In the genomic region with DNA sequence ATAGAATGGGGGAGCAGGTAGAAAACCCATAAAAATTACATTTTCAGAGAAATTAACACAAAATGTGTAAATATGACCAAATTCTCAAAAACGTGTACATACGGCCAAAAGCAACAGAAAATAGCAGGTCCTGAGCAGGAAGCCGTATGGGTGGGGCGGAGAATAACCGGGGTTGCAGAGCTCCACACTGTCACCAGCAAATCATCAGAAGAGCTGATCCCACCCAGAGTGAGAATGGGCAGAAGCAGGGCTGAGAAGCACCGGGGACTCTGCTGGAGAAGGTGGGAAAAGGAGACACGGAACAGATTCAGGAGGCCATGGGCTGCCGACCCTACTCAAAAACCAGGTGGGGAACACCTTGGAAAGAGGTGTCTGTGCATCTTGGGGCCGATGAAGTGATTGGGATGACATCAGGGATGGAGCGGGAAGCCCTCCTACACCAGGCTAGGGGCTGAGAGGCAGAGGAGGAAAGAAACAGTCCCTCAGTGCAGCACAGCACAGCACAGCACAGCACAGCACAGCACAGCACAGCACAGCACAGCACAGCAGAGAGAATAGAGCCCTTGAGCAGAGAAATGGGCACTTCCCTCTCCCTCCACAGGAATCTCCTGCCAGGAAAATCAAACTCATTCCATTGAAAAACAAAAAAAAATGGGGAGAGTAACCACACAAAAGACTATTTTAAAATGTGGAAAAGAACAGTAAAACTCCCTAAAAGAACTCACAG, we compare ENCODE assay signal across 11 cellular contexts. TPM values are rescaled to one million over a fixed set of nuclear protein-coding genes. Genes with fewer than 3 reads are reported as not detected.
DNase-seq lines count a peak whose midpoint lies in the region; ATAC-seq and TF ChIP-seq lines count a peak whose summit lies in the region.
"Had no signal": no experiment of that assay in that cellular context is flagged by ENCODE, and none has a peak within 500 bp of the region (broad histone marks: within the 10 kb centered on the region; RNA-seq: fewer than 3 reads in every experiment).

No MANE protein-coding gene starts in this region.

- H3K4me3 ChIP-seq in AG10803 (ENCODE audit: low read length) = peak overlapping the region; percentile 2; the same call in 1 of the 2 replicates
- H3K4me3 ChIP-seq: A549 had no signal

- peaks cover 5 to 26% of the 10 kb centered on the region in 2 donors for H3K4me1 Mint-ChIP-seq in immature natural killer cell
- peaks cover 18% of the 10 kb centered on the region for H3K4me1 Mint-ChIP-seq in activated CD8-positive, alpha-beta T cell treated with anti-CD3 and anti-CD28 coated beads for 36 hours (ENCODE audit: low read depth)

- H3K9me3 Mint-ChIP-seq in immature natural killer cell = no peaks in the 10 kb centered on the region
- H3K9me3 Mint-ChIP-seq in activated CD8-positive, alpha-beta T cell treated with anti-CD3 and anti-CD28 coated beads for 36 hours = peaks cover 8% of the 10 kb centered on the region

- CTCF ChIA-PET in activated CD8-positive, alpha-beta T cell treated with anti-CD3 and anti-CD28 coated beads for 36 hours (lab: Charles Lee) = interaction anchor here (0.9 to 10.2 kb wide), 2 partner anchors 193 to 211 kb away, joined by 3 to 276 read pairs; no protein-coding TSS in a partner anchor

- peak; percentile 52 for ATAC-seq in GM21390 (IDR thresholded peaks at IDR 0.05; ENCODE audit: unreplicated experiment)
- ATAC-seq in HG03565 (IDR thresholded peaks at IDR 0.05; ENCODE audit: unreplicated experiment) = peak; percentile 29
- ATAC-seq in omental fat pad (ENCODE audit: low FRiP score) = no peak
- ATAC-seq in activated CD8-positive, alpha-beta T cell treated with anti-CD3 and anti-CD28 coated beads for 36 hours = no peak
- ATAC-seq: A549 had no signal

- DNase-seq in AG10803 (ENCODE audit: low read depth) = peak; percentile 12
- peak in 2 of 3 donors; percentile 16 to 23 for DNase-seq in immature natural killer cell
- DNase-seq in omental fat pad (ENCODE audit: low spot score) = no peak
- DNase-seq in GM20000 (ENCODE audit: low spot score) = no peak
- DNase-seq in T-helper 2 cell = no peak
- no peak for DNase-seq in activated CD8-positive, alpha-beta T cell treated with anti-CD3 and anti-CD28 coated beads for 36 hours
- DNase-seq: effector CD4-positive, alpha-beta T cell; NCI-H1694 had no signal

- TF ChIP-seq CTCF in AG10803 (conservative IDR thresholded peaks at IDR 0.05; ENCODE audit: low read length) (no peak), omental fat pad (IDR thresholded peaks at IDR 0.05) (no peak), GM20000 (IDR thresholded peaks at IDR 0.05; ENCODE audit: extremely low read depth, missing control alignments) (no peak)
- TF ChIP-seq CTCF in activated CD8-positive, alpha-beta T cell treated with anti-CD3 and anti-CD28 coated beads for 36 hours (IDR thresholded peaks at IDR 0.05) = no peak

- intact Hi-C loops in activated CD8-positive, alpha-beta T cell treated with anti-CD3 and anti-CD28 coated beads for 36 hours (cut with micrococcal nuclease) = no loop called here

- peaks cover 0 to 8% (median 0%) of the 10 kb centered on the region in 3 donors for H3K36me3 Mint-ChIP-seq in immature natural killer cell
- peaks cover 15% of the 10 kb centered on the region for H3K36me3 Mint-ChIP-seq in activated CD8-positive, alpha-beta T cell treated with anti-CD3 and anti-CD28 coated beads for 36 hours (ENCODE audit: low read depth)

- no peak overlapping the region for H3K4me3 Mint-ChIP-seq in immature natural killer cell
- H3K4me3 Mint-ChIP-seq in activated CD8-positive, alpha-beta T cell treated with anti-CD3 and anti-CD28 coated beads for 36 hours = no peak overlapping the region

- peaks cover 0 to 1% (median 0%) of the 10 kb centered on the region in 3 donors for H3K27me3 Mint-ChIP-seq in immature natural killer cell (ENCODE audit: low read depth in 3 of 3)
- H3K27me3 Mint-ChIP-seq in activated CD8-positive, alpha-beta T cell treated with anti-CD3 and anti-CD28 coated beads for 36 hours = no peaks in the 10 kb centered on the region

- POLR2A ChIA-PET in activated CD8-positive, alpha-beta T cell treated with anti-CD3 and anti-CD28 coated beads for 36 hours (lab: Charles Lee) = no interaction called here

- no peak overlapping the region for H3K27ac Mint-ChIP-seq in immature natural killer cell
- H3K27ac Mint-ChIP-seq in activated CD8-positive, alpha-beta T cell treated with anti-CD3 and anti-CD28 coated beads for 36 hours = no peak overlapping the region

RNA-seq across cellular contexts. Expression of gene STX7, which starts 22.3 kb away (rescaled TPM):
- polyA plus RNA-seq in immature natural killer cell = 10 to 100 TPM; 25.5 to 37.2 (median 29.8) TPM
- 10 to 100 TPM; 36.1 to 78.3 (median 48.2) TPM for total RNA-seq in omental fat pad
- total RNA-seq in activated CD8-positive, alpha-beta T cell treated with anti-CD3 and anti-CD28 coated beads for 36 hours = 10 to 100 TPM; 11.8 to 15.1 TPM

RNA-seq across cellular contexts. Expression of gene TAAR9, which starts 47.4 kb away (rescaled TPM):
- polyA plus RNA-seq in immature natural killer cell = not detected
- total RNA-seq in omental fat pad = not detected
- total RNA-seq in activated CD8-positive, alpha-beta T cell treated with anti-CD3 and anti-CD28 coated beads for 36 hours = not detected
- polyA plus RNA-seq: A549 had no signal

Comparison
In these comparisons a context has a peak if more than half of its experiments do, and no peak if none do; other contexts are left out.
1. DNase-seq: peak in AG10803 (single experiment) and immature natural killer cell (2 of 3); none in omental fat pad (single experiment), GM20000 (single experiment), T-helper 2 cell (0 of 5) and activated CD8-positive, alpha-beta T cell treated with anti-CD3 and anti-CD28 coated beads for 36 hours (single experiment).
2. ATAC-seq: peak in GM21390 (single experiment) and HG03565 (single experiment); none in omental fat pad (single experiment) and activated CD8-positive, alpha-beta T cell treated with anti-CD3 and anti-CD28 coated beads for 36 hours (single experiment).